ENCODE assay signal across 2 cellular contexts in the genomic region with DNA sequence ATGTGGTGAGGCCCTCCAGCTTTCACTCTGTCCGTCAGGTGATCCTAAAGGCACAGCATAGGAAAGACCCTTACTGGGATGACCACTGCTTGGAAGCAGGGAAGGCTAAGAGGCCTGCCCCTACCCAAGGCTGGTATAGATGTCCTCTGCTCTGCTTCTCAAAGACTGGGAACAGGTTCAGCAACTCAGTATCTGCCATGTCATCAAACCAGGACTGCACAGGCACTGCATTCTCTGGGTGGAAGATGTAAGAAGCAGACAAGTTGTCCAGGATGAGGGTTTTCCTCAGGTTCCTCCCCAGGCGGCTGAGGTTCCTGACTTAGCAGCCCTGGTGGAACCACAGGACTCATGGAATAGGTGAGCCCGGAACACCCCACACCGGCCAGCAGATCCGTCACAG.
TF ChIP-seq lines count a peak whose summit lies in the region.

No MANE protein-coding gene starts in this region.

TF ChIP-seq in HepG2, 621 proteins besides CTCF, POLR2A, EP300 and RAD21:
- TF ChIP-seq TBX3 (IDR thresholded peaks at IDR 0.05; ENCODE audit: borderline replicate concordance) (no peak), MAFK (conservative IDR thresholded peaks at IDR 0.05 in 1 of 2, IDR thresholded peaks at IDR 0.05 in 1 of 2; ENCODE audit: low read length in 2 of 2) (0 out of 4 replicates have a peak, but pooled peaks of 1 of the 2 experiments have one; percentile 10)

TF ChIP-seq in K562, 482 proteins besides CTCF, POLR2A, EP300 and RAD21:
- TF ChIP-seq PTRF (tag; IDR thresholded peaks at IDR 0.05) = no peak
- TF ChIP-seq ZSCAN29 (IDR thresholded peaks at IDR 0.05) = no peak
- TF ChIP-seq, protein P1, sequence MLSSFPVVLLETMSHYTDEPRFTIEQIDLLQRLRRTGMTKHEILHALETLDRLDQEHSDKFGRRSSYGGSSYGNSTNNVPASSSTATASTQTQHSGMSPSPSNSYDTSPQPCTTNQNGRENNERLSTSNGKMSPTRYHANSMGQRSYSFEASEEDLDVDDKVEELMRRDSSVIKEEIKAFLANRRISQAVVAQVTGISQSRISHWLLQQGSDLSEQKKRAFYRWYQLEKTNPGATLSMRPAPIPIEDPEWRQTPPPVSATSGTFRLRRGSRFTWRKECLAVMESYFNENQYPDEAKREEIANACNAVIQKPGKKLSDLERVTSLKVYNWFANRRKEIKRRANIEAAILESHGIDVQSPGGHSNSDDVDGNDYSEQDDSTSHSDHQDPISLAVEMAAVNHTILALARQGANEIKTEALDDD (IDR thresholded peaks at IDR 0.05) = no peak
- no peak for TF ChIP-seq RBM39 (optimal IDR thresholded peaks at IDR 0.05; ENCODE audit: low read depth, low read length)
- TF ChIP-seq NCOA1 (IDR thresholded peaks at IDR 0.05; ENCODE audit: low read depth) = no peak
- no peak for TF ChIP-seq RFX1 (IDR thresholded peaks at IDR 0.05)
- TF ChIP-seq, protein P2, sequence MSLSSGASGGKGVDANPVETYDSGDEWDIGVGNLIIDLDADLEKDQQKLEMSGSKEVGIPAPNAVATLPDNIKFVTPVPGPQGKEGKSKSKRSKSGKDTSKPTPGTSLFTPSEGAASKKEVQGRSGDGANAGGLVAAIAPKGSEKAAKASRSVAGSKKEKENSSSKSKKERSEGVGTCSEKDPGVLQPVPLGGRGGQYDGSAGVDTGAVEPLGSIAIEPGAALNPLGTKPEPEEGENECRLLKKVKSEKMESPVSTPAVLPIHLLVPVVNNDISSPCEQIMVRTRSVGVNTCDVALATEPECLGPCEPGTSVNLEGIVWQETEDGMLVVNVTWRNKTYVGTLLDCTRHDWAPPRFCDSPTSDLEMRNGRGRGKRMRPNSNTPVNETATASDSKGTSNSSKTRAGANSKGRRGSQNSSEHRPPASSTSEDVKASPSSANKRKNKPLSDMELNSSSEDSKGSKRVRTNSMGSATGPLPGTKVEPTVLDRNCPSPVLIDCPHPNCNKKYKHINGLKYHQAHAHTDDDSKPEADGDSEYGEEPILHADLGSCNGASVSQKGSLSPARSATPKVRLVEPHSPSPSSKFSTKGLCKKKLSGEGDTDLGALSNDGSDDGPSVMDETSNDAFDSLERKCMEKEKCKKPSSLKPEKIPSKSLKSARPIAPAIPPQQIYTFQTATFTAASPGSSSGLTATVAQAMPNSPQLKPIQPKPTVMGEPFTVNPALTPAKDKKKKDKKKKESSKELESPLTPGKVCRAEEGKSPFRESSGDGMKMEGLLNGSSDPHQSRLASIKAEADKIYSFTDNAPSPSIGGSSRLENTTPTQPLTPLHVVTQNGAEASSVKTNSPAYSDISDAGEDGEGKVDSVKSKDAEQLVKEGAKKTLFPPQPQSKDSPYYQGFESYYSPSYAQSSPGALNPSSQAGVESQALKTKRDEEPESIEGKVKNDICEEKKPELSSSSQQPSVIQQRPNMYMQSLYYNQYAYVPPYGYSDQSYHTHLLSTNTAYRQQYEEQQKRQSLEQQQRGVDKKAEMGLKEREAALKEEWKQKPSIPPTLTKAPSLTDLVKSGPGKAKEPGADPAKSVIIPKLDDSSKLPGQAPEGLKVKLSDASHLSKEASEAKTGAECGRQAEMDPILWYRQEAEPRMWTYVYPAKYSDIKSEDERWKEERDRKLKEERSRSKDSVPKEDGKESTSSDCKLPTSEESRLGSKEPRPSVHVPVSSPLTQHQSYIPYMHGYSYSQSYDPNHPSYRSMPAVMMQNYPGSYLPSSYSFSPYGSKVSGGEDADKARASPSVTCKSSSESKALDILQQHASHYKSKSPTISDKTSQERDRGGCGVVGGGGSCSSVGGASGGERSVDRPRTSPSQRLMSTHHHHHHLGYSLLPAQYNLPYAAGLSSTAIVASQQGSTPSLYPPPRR (CRISPR knock-in tag; IDR thresholded peaks at IDR 0.05; ENCODE audit: borderline replicate concordance) = no peak
- TF ChIP-seq MED1 (CRISPR knock-in tag; IDR thresholded peaks at IDR 0.05; ENCODE audit: borderline replicate concordance) = no peak
- TF ChIP-seq MYBL2 (IDR thresholded peaks at IDR 0.05; ENCODE audit: low read depth) = no peak
- no peak for TF ChIP-seq MYBL2 (CRISPR knock-in tag; IDR thresholded peaks at IDR 0.05; ENCODE audit: borderline replicate concordance)
- TF ChIP-seq ZNF253 (CRISPR knock-in tag; conservative IDR thresholded peaks at IDR 0.05) = no peak
- no peak for TF ChIP-seq FOXJ2 (tag; IDR thresholded peaks at IDR 0.05)
